8 cellular contexts compared by ENCODE assay signal in genomic region chr15:89971592-89971997, GRCh38. TPM values are rescaled to one million over a fixed set of nuclear protein-coding genes. Genes with fewer than 3 reads are reported as not detected.
A peak's percentile ranks its signal among the peaks of the same experiment; 100 is the strongest.
DNase-seq lines count a peak whose midpoint lies in the region; ATAC-seq and TF ChIP-seq lines count a peak whose summit lies in the region.

No MANE protein-coding gene starts in this region.

- no peaks in the 10 kb centered on the region for H3K4me1 Mint-ChIP-seq in WTC11
- peaks cover 71% of the 10 kb centered on the region for H3K4me1 Mint-ChIP-seq in dendritic cell treated with granulocyte-macrophage colony-stimulating factor and Interleukin-4, amounts not matched to agents 40 ng/mL and 50 ng/mL, for 4 days (ENCODE audit: low read depth)
- H3K4me1 Mint-ChIP-seq in stimulated activated memory B cell treated with anti-CD40 and anti-IgM and Interleukin-4, amounts not matched to agents 10 μg/mL and 1 μg/mL and 100 μg/mL, for 72 hours, result peaks cover 34% of the 10 kb centered on the region

- no peak overlapping the region for H3K4me3 ChIP-seq in lung
- no peak overlapping the region for H3K4me3 ChIP-seq in ascending aorta

- no peaks in the 10 kb centered on the region for H3K27me3 ChIP-seq in lung (ENCODE audit: control insufficient read depth, insufficient read depth)
- no peaks in the 10 kb centered on the region for H3K27me3 ChIP-seq in ascending aorta

- H3K27me3 Mint-ChIP-seq in WTC11 (ENCODE audit: low read depth), result peaks cover 12% of the 10 kb centered on the region
- no peaks in the 10 kb centered on the region for H3K27me3 Mint-ChIP-seq in dendritic cell treated with granulocyte-macrophage colony-stimulating factor and Interleukin-4, amounts not matched to agents 40 ng/mL and 50 ng/mL, for 4 days
- peaks cover 8% of the 10 kb centered on the region for H3K27me3 Mint-ChIP-seq in stimulated activated memory B cell treated with anti-CD40 and anti-IgM and Interleukin-4, amounts not matched to agents 10 μg/mL and 1 μg/mL and 100 μg/mL, for 72 hours

- H3K9me3 ChIP-seq in lung (ENCODE audit: control insufficient read depth in 2 of 2, insufficient read depth in 1 of 2, low read length in 1 of 2) (no peaks in the 10 kb centered on the region), ascending aorta (no peaks in the 10 kb centered on the region)

- peaks cover 8% of the 10 kb centered on the region for H3K9me3 Mint-ChIP-seq in WTC11
- no peaks in the 10 kb centered on the region for H3K9me3 Mint-ChIP-seq in dendritic cell treated with granulocyte-macrophage colony-stimulating factor and Interleukin-4, amounts not matched to agents 40 ng/mL and 50 ng/mL, for 4 days
- no peaks in the 10 kb centered on the region for H3K9me3 Mint-ChIP-seq in stimulated activated memory B cell treated with anti-CD40 and anti-IgM and Interleukin-4, amounts not matched to agents 10 μg/mL and 1 μg/mL and 100 μg/mL, for 72 hours

- peak; percentile 20 for DNase-seq in GM04504 (ENCODE audit: low read depth)
- peak; percentile 60 for DNase-seq in LHCN-M2 (ENCODE audit: low read depth)
- DNase-seq in WTC11 (ENCODE audit: low spot score), result peak; percentile 88
- peak; percentile 32 for DNase-seq in lung (ENCODE audit: low spot score)
- no peak for DNase-seq in ascending aorta (ENCODE audit: low spot score in 2 of 2)

- H3K27ac Mint-ChIP-seq in WTC11, result no peak overlapping the region
- peak overlapping the region; percentile 62 for H3K27ac Mint-ChIP-seq in dendritic cell treated with granulocyte-macrophage colony-stimulating factor and Interleukin-4, amounts not matched to agents 40 ng/mL and 50 ng/mL, for 4 days
- peak overlapping the region; percentile 54 for H3K27ac Mint-ChIP-seq in stimulated activated memory B cell treated with anti-CD40 and anti-IgM and Interleukin-4, amounts not matched to agents 10 μg/mL and 1 μg/mL and 100 μg/mL, for 72 hours

- intact Hi-C loops in dendritic cell treated with granulocyte-macrophage colony-stimulating factor and Interleukin-4, amounts not matched to agents 40 ng/mL and 50 ng/mL, for 4 days (cut with micrococcal nuclease), result loop anchor here (10.0 kb wide), 1 partner anchor 57 kb away; the partner anchor contains the start of gene ARPIN
- intact Hi-C loops in ascending aorta (cut with DNase I), result no loop called here

- H3K36me3 ChIP-seq in lung (ENCODE audit: control insufficient read depth in 2 of 2, insufficient read depth in 2 of 2, low read length in 2 of 2) (no peaks in the 10 kb centered on the region), ascending aorta (no peaks in the 10 kb centered on the region)

- H3K27ac ChIP-seq in lung (ENCODE audit: low read depth in 1 of 2, low read length in 1 of 2) (no peak overlapping the region), ascending aorta (no peak overlapping the region)

- peaks cover 2% of the 10 kb centered on the region; the same call in 1 of the 2 replicates for H3K36me3 Mint-ChIP-seq in WTC11
- H3K36me3 Mint-ChIP-seq in dendritic cell treated with granulocyte-macrophage colony-stimulating factor and Interleukin-4, amounts not matched to agents 40 ng/mL and 50 ng/mL, for 4 days (ENCODE audit: low read depth), result no peaks in the 10 kb centered on the region
- H3K36me3 Mint-ChIP-seq in stimulated activated memory B cell treated with anti-CD40 and anti-IgM and Interleukin-4, amounts not matched to agents 10 μg/mL and 1 μg/mL and 100 μg/mL, for 72 hours, result no peaks in the 10 kb centered on the region

- no peak overlapping the region for H3K4me3 Mint-ChIP-seq in WTC11
- H3K4me3 Mint-ChIP-seq in dendritic cell treated with granulocyte-macrophage colony-stimulating factor and Interleukin-4, amounts not matched to agents 40 ng/mL and 50 ng/mL, for 4 days, result no peak overlapping the region
- H3K4me3 Mint-ChIP-seq in stimulated activated memory B cell treated with anti-CD40 and anti-IgM and Interleukin-4, amounts not matched to agents 10 μg/mL and 1 μg/mL and 100 μg/mL, for 72 hours, result no peak overlapping the region

- POLR2A ChIA-PET in WTC11 (lab: Charles Lee), result no interaction called here

- ATAC-seq in GM21576 (IDR thresholded peaks at IDR 0.05; ENCODE audit: unreplicated experiment) (peak; percentile 82), WTC11 (peak; percentile 100), lung (ENCODE audit: insufficient read depth, low FRiP score) (no peak)
- peak; percentile 69 for ATAC-seq in stimulated activated memory B cell treated with anti-CD40 and anti-IgM and Interleukin-4, amounts not matched to agents 10 μg/mL and 1 μg/mL and 100 μg/mL, for 72 hours

- H3K4me1 ChIP-seq in lung (ENCODE audit: control insufficient read depth in 2 of 2, insufficient read depth in 2 of 2, low read length in 2 of 2), result peaks cover 0 to 8% of the 10 kb centered on the region in 2 donors
- no peaks in the 10 kb centered on the region for H3K4me1 ChIP-seq in ascending aorta

- CTCF ChIA-PET in WTC11 (lab: Charles Lee), result interaction anchor here (0.6 to 1.9 kb wide), 47 partner anchors 9 to 322 kb away, joined by 3 to 47 read pairs (median 4); partner anchors contain the start of genes AP3S2, ARPIN, IDH2 and SEMA4B

- WGBS in lung, 2 donors, result 44 to 55% methylated on average over 4 of the region's 4 CpGs

- TF ChIP-seq CTCF in WTC11 (IDR thresholded peaks at IDR 0.05), result peak; percentile 61; the same call in 1 of the 2 replicates
- TF ChIP-seq CTCF in lung (IDR thresholded peaks at IDR 0.05; ENCODE audit: control extremely low read depth, extremely low read depth), result peak; percentile 18
- no peak for TF ChIP-seq CTCF in ascending aorta (IDR thresholded peaks at IDR 0.05)

TF ChIP-seq in WTC11, 78 proteins besides CTCF, POLR2A, EP300 and RAD21 (continues in another document):
- TF ChIP-seq TCF7 (CRISPR knock-in tag; IDR thresholded peaks at IDR 0.05; ENCODE audit: low read depth) (no peak), CREB1 (CRISPR knock-in tag; IDR thresholded peaks at IDR 0.05) (no peak), ETV6 (CRISPR knock-in tag; IDR thresholded peaks at IDR 0.05) (no peak), RELA (CRISPR knock-in tag; IDR thresholded peaks at IDR 0.05; ENCODE audit: borderline replicate concordance) (no peak), NR1H2 (CRISPR knock-in tag; IDR thresholded peaks at IDR 0.05) (no peak), USF1 (CRISPR knock-in tag; IDR thresholded peaks at IDR 0.05) (no peak), ZSCAN18 (CRISPR knock-in tag; IDR thresholded peaks at IDR 0.05) (no peak), IRF1 (CRISPR knock-in tag; IDR thresholded peaks at IDR 0.05) (no peak), KAT7 (CRISPR knock-in tag; IDR thresholded peaks at IDR 0.05; ENCODE audit: borderline replicate concordance) (no peak)

RNA-seq across cellular contexts. Expression of gene ZNF710, which starts 29.5 kb away (rescaled TPM):
- total RNA-seq in LHCN-M2 (2014; rRNA removed) (8.8 and 13.1 TPM in 2 replicates), WTC11 (2021) (22.3 to 25.9 TPM (median 24.0 TPM) in 3 replicates), lung (10 to 100 TPM; 19.6 to 45.7 TPM), ascending aorta (3.5 TPM)
- 5.6 TPM for polyA plus RNA-seq in LHCN-M2 (2012)
- polyA plus RNA-seq in lung, result 10 to 100 TPM; 31.5 to 49.1 TPM

RNA-seq across cellular contexts. Expression of gene ARPIN, which starts 58.8 kb away (rescaled TPM):
- total RNA-seq in LHCN-M2 (2014; rRNA removed) (10.9 and 14.3 TPM in 2 replicates), WTC11 (2021) (3.5 to 4.8 TPM (median 4.7 TPM) in 3 replicates), lung (10 to 100 TPM; 21.3 to 28.5 TPM), ascending aorta (29.8 TPM)
- polyA plus RNA-seq in LHCN-M2 (2012), result 11.4 TPM
- polyA plus RNA-seq in lung, result 10 to 100 TPM in 1 of 2 donors, 1 to 10 TPM in 1; 9.0 to 16.2 TPM

Comparison
In these comparisons a context has a peak if more than half of its experiments do, and no peak if none do; other contexts are left out.
1. DNase-seq: peak in GM04504 (single experiment), LHCN-M2 (single experiment), WTC11 (single experiment) and lung (single experiment); none in ascending aorta (0 of 2).
2. CTCF ChIP-seq: peak in WTC11 (single experiment) and lung (single experiment); none in ascending aorta (0 of 3).